ENCODE assay signal across 13 cellular contexts in the genomic region with DNA sequence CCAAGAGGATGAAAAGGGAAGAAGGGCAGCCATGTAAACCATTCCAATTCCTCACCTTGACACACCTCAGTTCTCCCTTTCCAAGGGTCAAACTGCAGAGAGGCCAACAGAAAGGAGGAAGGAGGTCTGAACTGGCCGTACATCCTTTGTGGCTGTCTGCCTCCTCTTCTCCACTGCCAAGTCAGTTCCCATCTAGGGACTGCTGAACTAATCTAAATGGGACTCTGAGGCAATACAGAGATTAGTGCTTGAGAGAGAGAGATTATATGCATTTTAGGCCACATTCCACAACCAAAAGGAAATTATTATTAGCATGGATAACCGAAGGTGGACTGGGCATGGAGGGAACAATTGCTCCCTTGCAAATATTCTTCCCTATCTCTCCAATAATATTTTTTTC. TPM values are rescaled to one million over a fixed set of nuclear protein-coding genes. Genes with fewer than 3 reads are reported as not detected.
DNase-seq lines count a peak whose midpoint lies in the region; ATAC-seq and TF ChIP-seq lines count a peak whose summit lies in the region.
"Had no signal": no experiment of that assay in that cellular context is flagged by ENCODE, and none has a peak within 500 bp of the region (broad histone marks: within the 10 kb centered on the region; RNA-seq: fewer than 3 reads in every experiment).

No MANE protein-coding gene starts in this region.

- peaks cover 0 to 4% (median 0%) of the 10 kb centered on the region in 9 donors for H3K27me3 ChIP-seq in heart left ventricle
- H3K27me3 ChIP-seq in lower lobe of right lung (ENCODE audit: low read depth), result no peaks in the 10 kb centered on the region
- no peaks in the 10 kb centered on the region for H3K27me3 ChIP-seq in tibial artery
- H3K27me3 ChIP-seq in colonic mucosa, result no peaks in the 10 kb centered on the region

- DNase-seq in heart left ventricle, result no peak
- no peak for DNase-seq in cardiac septum (ENCODE audit: low spot score)
- no peak for DNase-seq in chondrocyte (ENCODE audit: low spot score)
- DNase-seq in lower lobe of right lung, result no peak
- no peak for DNase-seq in tibial artery
- DNase-seq in NCI-H345 treated with DMSO at 0.1 percent for 48 hours (lab: John Stamatoyannopoulos, UW; ENCODE audit: unreplicated experiment), result no peak
- no peak for DNase-seq in colonic mucosa
- DNase-seq: ACHN; activated CD4-positive, alpha-beta T cell treated with anti-CD3 and anti-CD28 coated beads, Interleukin-2, amount 50 U/mL, for 48 hours; activated naive CD4-positive, alpha-beta T cell treated with anti-CD3 and anti-CD28 coated beads for 36 hours; left colon; retina had no signal

- TF ChIP-seq CTCF in heart left ventricle (IDR thresholded peaks at IDR 0.05), result no peak
- TF ChIP-seq CTCF in chondrocyte (IDR thresholded peaks at IDR 0.05), result no peak
- no peak for TF ChIP-seq CTCF in lower lobe of right lung (IDR thresholded peaks at IDR 0.05)
- TF ChIP-seq CTCF in tibial artery (IDR thresholded peaks at IDR 0.05), result no peak
- TF ChIP-seq CTCF in colonic mucosa (IDR thresholded peaks at IDR 0.05), result no peak

- H3K9ac ChIP-seq in colonic mucosa (ENCODE audit: low read depth in 2 of 2, low read length in 2 of 2), result no peak overlapping the region

- H3K36me3 Mint-ChIP-seq in chondrocyte (ENCODE audit: low read depth), result no peaks in the 10 kb centered on the region

- no peaks in the 10 kb centered on the region for H3K9me3 Mint-ChIP-seq in chondrocyte (ENCODE audit: low read depth)
- H3K9me3 Mint-ChIP-seq: activated naive CD4-positive, alpha-beta T cell treated with anti-CD3 and anti-CD28 coated beads for 36 hours had no signal

- peak overlapping the region in 2 of 12 donors; percentile 32 to 39 for H3K27ac ChIP-seq in heart left ventricle
- no peak overlapping the region for H3K27ac ChIP-seq in lower lobe of right lung
- no peak overlapping the region for H3K27ac ChIP-seq in tibial artery
- H3K27ac ChIP-seq in colonic mucosa, result no peak overlapping the region

- H3K9me3 ChIP-seq in heart left ventricle (no peaks in the 10 kb centered on the region), lower lobe of right lung (no peaks in the 10 kb centered on the region), tibial artery (no peaks in the 10 kb centered on the region), colonic mucosa (no peaks in the 10 kb centered on the region)

- H3K4me3 Mint-ChIP-seq in chondrocyte (ENCODE audit: unreplicated experiment), result peak overlapping the region; percentile 94
- H3K4me3 Mint-ChIP-seq: activated naive CD4-positive, alpha-beta T cell treated with anti-CD3 and anti-CD28 coated beads for 36 hours had no signal

- peak overlapping the region in 9 of 12 donors; percentile 62 to 92 (median 70) for H3K4me3 ChIP-seq in heart left ventricle
- H3K4me3 ChIP-seq in lower lobe of right lung, result peak overlapping the region; percentile 69
- peak overlapping the region; percentile 60 to 76 for H3K4me3 ChIP-seq in tibial artery
- H3K4me3 ChIP-seq in colonic mucosa, result no peak overlapping the region

- peaks cover 60% of the 10 kb centered on the region for H3K4me1 Mint-ChIP-seq in chondrocyte (ENCODE audit: low read depth)

- peaks cover 3 to 66% (median 53%) of the 10 kb centered on the region in 12 donors for H3K4me1 ChIP-seq in heart left ventricle
- H3K4me1 ChIP-seq in lower lobe of right lung, result peaks cover 58% of the 10 kb centered on the region
- H3K4me1 ChIP-seq in tibial artery, result peaks cover 0 to 56% (median 35%) of the 10 kb centered on the region in 4 donors
- peaks cover 7% of the 10 kb centered on the region for H3K4me1 ChIP-seq in colonic mucosa

- TF ChIP-seq POLR2A in heart left ventricle (IDR thresholded peaks at IDR 0.05), result no peak

- ATAC-seq in heart left ventricle (peak in 2 of 4 donors; percentile 6 to 30), lower lobe of right lung (no peak), GM19035 (IDR thresholded peaks at IDR 0.05; ENCODE audit: unreplicated experiment) (no peak)
- ATAC-seq: left colon had no signal

- H3K27me3 Mint-ChIP-seq in chondrocyte (ENCODE audit: low read depth), result no peaks in the 10 kb centered on the region

- H3K36me3 ChIP-seq in heart left ventricle, result no peaks in the 10 kb centered on the region
- no peaks in the 10 kb centered on the region for H3K36me3 ChIP-seq in lower lobe of right lung
- H3K36me3 ChIP-seq in tibial artery, result no peaks in the 10 kb centered on the region
- H3K36me3 ChIP-seq in colonic mucosa, result no peaks in the 10 kb centered on the region

- no peak overlapping the region for H3K27ac Mint-ChIP-seq in chondrocyte (ENCODE audit: unreplicated experiment)
- H3K27ac Mint-ChIP-seq: activated naive CD4-positive, alpha-beta T cell treated with anti-CD3 and anti-CD28 coated beads for 36 hours had no signal

- intact Hi-C loops in heart left ventricle (cut with DNase I), result loop anchor here in 2 of 10 donors (10.0 kb wide), 1 partner anchor 58 kb away; no protein-coding TSS in a partner anchor
- intact Hi-C loops in cardiac septum (cut with DNase I), result loop anchor here (10.0 kb wide), 1 partner anchor 278 kb away; the partner anchor contains the start of gene PRCC
- intact Hi-C loops in lower lobe of right lung (cut with DNase I), result no loop called here
- intact Hi-C loops in tibial artery (cut with DNase I; ENCODE audit: low total_unique reads), result no loop called here
- intact Hi-C loops in colonic mucosa (cut with DNase I), result no loop called here

- 16 to 30% (median 22%) methylated on average over 2 of the region's 2 CpGs for WGBS in heart left ventricle, 4 donors

RNA-seq across cellular contexts. Expression of gene ARHGEF11, which starts 2.7 kb away (rescaled TPM):
- 10 to 100 TPM; 22.0 to 44.1 (median 32.4) TPM for total RNA-seq in heart left ventricle
- 10 to 100 TPM; 12.2 to 22.0 TPM for polyA plus RNA-seq in heart left ventricle
- 29.8 TPM for total RNA-seq in cardiac septum
- total RNA-seq in chondrocyte, result 34.4 to 37.5 TPM (median 34.8 TPM) in 3 replicates
- total RNA-seq in lower lobe of right lung, result 54.5 TPM
- total RNA-seq in colonic mucosa, result 10 to 100 TPM; 35.2 to 43.3 TPM

RNA-seq across cellular contexts. Expression of gene ETV3L, which starts 56.8 kb away (rescaled TPM):
- total RNA-seq in heart left ventricle, result not detected
- not detected for polyA plus RNA-seq in heart left ventricle
- total RNA-seq in cardiac septum, result not detected
- not detected in 3 replicates for total RNA-seq in chondrocyte
- not detected for total RNA-seq in lower lobe of right lung
- not detected for total RNA-seq in colonic mucosa
- total RNA-seq: activated naive CD4-positive, alpha-beta T cell treated with anti-CD3 and anti-CD28 coated beads for 36 hours; left colon had no signal
